In genomic region chr20:36620917-36621316, GRCh38 we compare ENCODE assay signal across 21 cellular contexts. TPM values are rescaled to one million over a fixed set of nuclear protein-coding genes. Genes with fewer than 3 reads are reported as not detected.
DNase-seq lines count a peak whose midpoint lies in the region; ATAC-seq and TF ChIP-seq lines count a peak whose summit lies in the region.
"Had no signal": no experiment of that assay in that cellular context is flagged by ENCODE, and none has a peak within 500 bp of the region (broad histone marks: within the 10 kb centered on the region; RNA-seq: fewer than 3 reads in every experiment).

No MANE protein-coding gene starts in this region.

- H3K27me3 Mint-ChIP-seq in CD14-positive monocyte (ENCODE audit: low read depth in 3 of 3) = no peaks in the 10 kb centered on the region
- H3K27me3 Mint-ChIP-seq in CD4-positive, CD25-positive, alpha-beta regulatory T cell = no peaks in the 10 kb centered on the region
- H3K27me3 Mint-ChIP-seq in activated CD8-positive, alpha-beta T cell treated with anti-CD3 and anti-CD28 coated beads, Interleukin-2, amount 10 ng/mL, durations not matched to agents 7 days and 5 days (ENCODE audit: low read depth) = no peaks in the 10 kb centered on the region
- no peaks in the 10 kb centered on the region for H3K27me3 Mint-ChIP-seq in naive thymus-derived CD4-positive, alpha-beta T cell
- H3K27me3 Mint-ChIP-seq: B cell had no signal

- TF ChIP-seq CTCF in CD14-positive monocyte (IDR thresholded peaks at IDR 0.05) = no peak

- no peak overlapping the region for H3K4me3 ChIP-seq in CD4-positive, CD25-positive, alpha-beta regulatory T cell (ENCODE audit: low read depth, low read length)
- no peak overlapping the region for H3K4me3 ChIP-seq in naive thymus-derived CD4-positive, alpha-beta T cell (ENCODE audit: low read length)
- H3K4me3 ChIP-seq: MG63, SJSA1 had no signal

- intact Hi-C loops in CD14-positive monocyte (cut with micrococcal nuclease) = no loop called here
- intact Hi-C loops in naive thymus-derived CD4-positive, alpha-beta T cell (cut with micrococcal nuclease) = no loop called here

- peaks cover 0 to 2% of the 10 kb centered on the region in 2 donors for H3K36me3 Mint-ChIP-seq in CD14-positive monocyte
- peaks cover 25% of the 10 kb centered on the region for H3K36me3 Mint-ChIP-seq in CD4-positive, CD25-positive, alpha-beta regulatory T cell
- peaks cover 51% of the 10 kb centered on the region for H3K36me3 Mint-ChIP-seq in activated CD8-positive, alpha-beta T cell treated with anti-CD3 and anti-CD28 coated beads, Interleukin-2, amount 10 ng/mL, durations not matched to agents 7 days and 5 days (ENCODE audit: low read depth)
- peaks cover 11 to 27% (median 19%) of the 10 kb centered on the region in 5 donors for H3K36me3 Mint-ChIP-seq in naive thymus-derived CD4-positive, alpha-beta T cell

- POLR2A ChIA-PET in activated CD8-positive, alpha-beta T cell treated with anti-CD3 and anti-CD28 coated beads, Interleukin-2, amount 10 ng/mL, durations not matched to agents 7 days and 5 days (lab: Charles Lee) = no interaction called here
- POLR2A ChIA-PET in naive thymus-derived CD4-positive, alpha-beta T cell (lab: Charles Lee) = no interaction called here

- no peak for ATAC-seq in CD4-positive, CD25-positive, alpha-beta regulatory T cell (ENCODE audit: low read depth in 2 of 2)
- no peak for ATAC-seq in activated CD8-positive, alpha-beta T cell treated with anti-CD3 and anti-CD28 coated beads, Interleukin-2, amount 10 ng/mL, durations not matched to agents 7 days and 5 days
- ATAC-seq in naive thymus-derived CD4-positive, alpha-beta T cell = no peak
- ATAC-seq in HG03039 (IDR thresholded peaks at IDR 0.05; ENCODE audit: unreplicated experiment) (no peak), GM18858 (IDR thresholded peaks at IDR 0.05; ENCODE audit: unreplicated experiment) (no peak)
- ATAC-seq: HepG2, PC-3 had no signal

- no peaks in the 10 kb centered on the region for H3K4me1 ChIP-seq in CD4-positive, CD25-positive, alpha-beta regulatory T cell (ENCODE audit: control insufficient read depth, insufficient read depth, low read length, poor library complexity, severe bottlenecking)
- H3K4me1 ChIP-seq in naive thymus-derived CD4-positive, alpha-beta T cell (ENCODE audit: control insufficient read depth in 2 of 2, insufficient read depth in 2 of 2, low read length in 2 of 2) = peaks cover 0 to 5% of the 10 kb centered on the region in 2 donors
- H3K4me1 ChIP-seq: SJSA1 had no signal

- H3K9me3 ChIP-seq in CD4-positive, CD25-positive, alpha-beta regulatory T cell (ENCODE audit: control insufficient read depth in 2 of 2, low read length in 2 of 2) = no peaks in the 10 kb centered on the region
- H3K9me3 ChIP-seq in naive thymus-derived CD4-positive, alpha-beta T cell (ENCODE audit: control insufficient read depth in 2 of 3, low read length in 3 of 3) = no peaks in the 10 kb centered on the region
- H3K9me3 ChIP-seq: MG63, SJSA1 had no signal

- DNase-seq in CD14-positive monocyte (ENCODE audit: low spot score) (no peak), NCI-H146 (lab: John Stamatoyannopoulos, UW) (no peak)
- DNase-seq in CD4-positive, CD25-positive, alpha-beta regulatory T cell = no peak
- DNase-seq in activated CD8-positive, alpha-beta T cell treated with anti-CD3 and anti-CD28 coated beads, Interleukin-2, amount 10 ng/mL, durations not matched to agents 7 days and 5 days = no peak
- no peak for DNase-seq in naive thymus-derived CD4-positive, alpha-beta T cell
- DNase-seq: DMS 273 treated with DMSO at 0.1 percent for 48 hours, GDM1, GOT3, Karpas-422, MG63, NCI-H1092, NCI-H2081 treated with DMSO at 0.1 percent for 48 hours, NCI-H510A treated with DMSO at 0.1 percent for 48 hours, NCI-H82, PC-3 had no signal

- no peak overlapping the region for H3K4me3 Mint-ChIP-seq in CD14-positive monocyte
- H3K4me3 Mint-ChIP-seq in CD4-positive, CD25-positive, alpha-beta regulatory T cell = no peak overlapping the region
- no peak overlapping the region for H3K4me3 Mint-ChIP-seq in activated CD8-positive, alpha-beta T cell treated with anti-CD3 and anti-CD28 coated beads, Interleukin-2, amount 10 ng/mL, durations not matched to agents 7 days and 5 days
- H3K4me3 Mint-ChIP-seq in naive thymus-derived CD4-positive, alpha-beta T cell = no peak overlapping the region
- H3K4me3 Mint-ChIP-seq: B cell had no signal

- no peaks in the 10 kb centered on the region for H3K4me1 Mint-ChIP-seq in CD14-positive monocyte
- peaks cover 7 to 24% (median 17%) of the 10 kb centered on the region in 4 donors for H3K4me1 Mint-ChIP-seq in CD4-positive, CD25-positive, alpha-beta regulatory T cell
- peaks cover 29% of the 10 kb centered on the region for H3K4me1 Mint-ChIP-seq in activated CD8-positive, alpha-beta T cell treated with anti-CD3 and anti-CD28 coated beads, Interleukin-2, amount 10 ng/mL, durations not matched to agents 7 days and 5 days (ENCODE audit: low read depth)
- peaks cover 16 to 31% (median 27%) of the 10 kb centered on the region in 7 donors for H3K4me1 Mint-ChIP-seq in naive thymus-derived CD4-positive, alpha-beta T cell
- H3K4me1 Mint-ChIP-seq: B cell had no signal

- no peaks in the 10 kb centered on the region for H3K9me3 Mint-ChIP-seq in CD14-positive monocyte
- no peaks in the 10 kb centered on the region for H3K9me3 Mint-ChIP-seq in CD4-positive, CD25-positive, alpha-beta regulatory T cell
- H3K9me3 Mint-ChIP-seq in activated CD8-positive, alpha-beta T cell treated with anti-CD3 and anti-CD28 coated beads, Interleukin-2, amount 10 ng/mL, durations not matched to agents 7 days and 5 days (ENCODE audit: insufficient read depth) = no peaks in the 10 kb centered on the region
- no peaks in the 10 kb centered on the region for H3K9me3 Mint-ChIP-seq in naive thymus-derived CD4-positive, alpha-beta T cell

- peak overlapping the region in 4 of 7 donors; percentile 4 to 58 (median 16) for H3K27ac Mint-ChIP-seq in CD14-positive monocyte
- H3K27ac Mint-ChIP-seq in CD4-positive, CD25-positive, alpha-beta regulatory T cell = peak overlapping the region in 2 of 3 donors; percentile 53 to 90
- H3K27ac Mint-ChIP-seq in activated CD8-positive, alpha-beta T cell treated with anti-CD3 and anti-CD28 coated beads, Interleukin-2, amount 10 ng/mL, durations not matched to agents 7 days and 5 days = peak overlapping the region; percentile 55
- H3K27ac Mint-ChIP-seq in naive thymus-derived CD4-positive, alpha-beta T cell = peak overlapping the region in 7 of 9 donors; percentile 14 to 91 (median 69)
- H3K27ac Mint-ChIP-seq: B cell had no signal

- H3K36me3 ChIP-seq in CD4-positive, CD25-positive, alpha-beta regulatory T cell (ENCODE audit: control insufficient read depth, insufficient read depth, low read length) = peaks cover 30% of the 10 kb centered on the region
- H3K36me3 ChIP-seq in naive thymus-derived CD4-positive, alpha-beta T cell (ENCODE audit: control insufficient read depth in 2 of 3, insufficient read depth in 3 of 3, low read length in 3 of 3) = peaks cover 0 to 28% (median 8%) of the 10 kb centered on the region in 3 experiments
- H3K36me3 ChIP-seq: MG63, SJSA1 had no signal

- no peak overlapping the region for H3K27ac ChIP-seq in CD4-positive, CD25-positive, alpha-beta regulatory T cell (ENCODE audit: insufficient read depth, low read length, poor library complexity, severe bottlenecking)
- H3K27ac ChIP-seq in naive thymus-derived CD4-positive, alpha-beta T cell (ENCODE audit: low read depth, low read length) = no peak overlapping the region
- H3K27ac ChIP-seq: SJSA1 had no signal

- CTCF ChIA-PET in activated CD8-positive, alpha-beta T cell treated with anti-CD3 and anti-CD28 coated beads, Interleukin-2, amount 10 ng/mL, durations not matched to agents 7 days and 5 days (lab: Charles Lee) = no interaction called here
- CTCF ChIA-PET in naive thymus-derived CD4-positive, alpha-beta T cell (lab: Charles Lee) = no interaction called here

- no peaks in the 10 kb centered on the region for H3K27me3 ChIP-seq in CD4-positive, CD25-positive, alpha-beta regulatory T cell (ENCODE audit: control insufficient read depth, insufficient read depth, low read length)
- no peaks in the 10 kb centered on the region for H3K27me3 ChIP-seq in naive thymus-derived CD4-positive, alpha-beta T cell (ENCODE audit: control insufficient read depth in 2 of 2, insufficient read depth in 2 of 2, low read length in 2 of 2)
- H3K27me3 ChIP-seq: MG63, SJSA1 had no signal

RNA-seq across cellular contexts. Expression of gene RAB5IF, which starts 15.3 kb away (rescaled TPM):
- 100 to 1,000 TPM; 757 to 790 TPM for polyA plus RNA-seq in CD14-positive monocyte
- total RNA-seq in CD4-positive, CD25-positive, alpha-beta regulatory T cell = 75.8 TPM
- 100 to 1,000 TPM; 199 to 248 (median 214) TPM for polyA plus RNA-seq in CD4-positive, CD25-positive, alpha-beta regulatory T cell
- 100 to 1,000 TPM; 108 to 109 TPM for total RNA-seq in activated CD8-positive, alpha-beta T cell treated with anti-CD3 and anti-CD28 coated beads, Interleukin-2, amount 10 ng/mL, durations not matched to agents 7 days and 5 days
- 100 to 1,000 TPM in 1 of 5 experiments, 10 to 100 TPM in 4; 47.9 to 100 (median 53.1) TPM for total RNA-seq in naive thymus-derived CD4-positive, alpha-beta T cell
- 100 to 1,000 TPM; 104 to 153 TPM for polyA plus RNA-seq in naive thymus-derived CD4-positive, alpha-beta T cell

RNA-seq across cellular contexts. Expression of gene SLA2, which starts 25.1 kb away (rescaled TPM):
- under 1 TPM; 0.16 to 0.17 TPM for polyA plus RNA-seq in CD14-positive monocyte
- total RNA-seq in CD4-positive, CD25-positive, alpha-beta regulatory T cell = 39.4 TPM
- polyA plus RNA-seq in CD4-positive, CD25-positive, alpha-beta regulatory T cell = 10 to 100 TPM; 11.9 to 17.0 (median 14.7) TPM
- total RNA-seq in activated CD8-positive, alpha-beta T cell treated with anti-CD3 and anti-CD28 coated beads, Interleukin-2, amount 10 ng/mL, durations not matched to agents 7 days and 5 days = 100 to 1,000 TPM; 131 to 137 TPM
- 10 to 100 TPM; 28.3 to 80.7 (median 29.7) TPM for total RNA-seq in naive thymus-derived CD4-positive, alpha-beta T cell
- polyA plus RNA-seq in naive thymus-derived CD4-positive, alpha-beta T cell = 10 to 100 TPM; 11.0 to 13.7 TPM
- total RNA-seq: SJSA1 had no signal
- polyA plus RNA-seq: AG04450 had no signal

RNA-seq across cellular contexts. Expression of gene TGIF2, which starts 47.5 kb away (rescaled TPM):
- polyA plus RNA-seq in CD14-positive monocyte = 10 to 100 TPM; 11.0 to 12.2 TPM
- 38.9 TPM for total RNA-seq in CD4-positive, CD25-positive, alpha-beta regulatory T cell
- 10 to 100 TPM; 19.4 to 27.7 (median 24.1) TPM for polyA plus RNA-seq in CD4-positive, CD25-positive, alpha-beta regulatory T cell
- total RNA-seq in activated CD8-positive, alpha-beta T cell treated with anti-CD3 and anti-CD28 coated beads, Interleukin-2, amount 10 ng/mL, durations not matched to agents 7 days and 5 days = 10 to 100 TPM; 29.2 to 32.9 TPM
- total RNA-seq in naive thymus-derived CD4-positive, alpha-beta T cell = 10 to 100 TPM; 35.6 to 44.3 (median 40.7) TPM
- polyA plus RNA-seq in naive thymus-derived CD4-positive, alpha-beta T cell = 10 to 100 TPM; 32.1 to 37.7 TPM

Comparison
In these comparisons a context has a peak if more than half of its experiments do, and no peak if none do; other contexts are left out.
1. H3K27ac Mint-ChIP-seq: peak in every context shown above with its lines; median percentile 72 in CD4-positive, CD25-positive, alpha-beta regulatory T cell; 69 in naive thymus-derived CD4-positive, alpha-beta T cell; 55 in activated CD8-positive, alpha-beta T cell treated with anti-CD3 and anti-CD28 coated beads, Interleukin-2, amount 10 ng/mL, durations not matched to agents 7 days and 5 days; 16 in CD14-positive monocyte.